ENCODE assay signal across 23 cellular contexts in genomic region chr4:25303578-25303977, GRCh38. TPM values are rescaled to one million over a fixed set of nuclear protein-coding genes. Genes with fewer than 3 reads are reported as not detected.
A peak's percentile ranks its signal among the peaks of the same experiment; 100 is the strongest.
DNase-seq lines count a peak whose midpoint lies in the region; ATAC-seq, FAIRE-seq and TF ChIP-seq lines count a peak whose summit lies in the region.
"Had no signal": no experiment of that assay in that cellular context is flagged by ENCODE, and none has a peak within 500 bp of the region (broad histone marks: within the 10 kb centered on the region; RNA-seq: fewer than 3 reads in every experiment).

No MANE protein-coding gene starts in this region.

- no peak overlapping the region for H3K27ac ChIP-seq in HepG2 (ENCODE audit: extremely low read length, insufficient read depth, low read length)
- H3K27ac ChIP-seq in right lobe of liver, result no peak overlapping the region
- no peak overlapping the region for H3K27ac ChIP-seq in K562 (ENCODE audit: extremely low read depth, low read depth, low read length)
- H3K27ac ChIP-seq in parathyroid adenoma, result peak overlapping the region; percentile 32
- peak overlapping the region in 3 of 5 donors; percentile 70 to 75 (median 71) for H3K27ac ChIP-seq in stomach
- H3K27ac ChIP-seq in caudate nucleus (ENCODE audit: low read depth, low read length), result no peak overlapping the region
- H3K27ac ChIP-seq: 22Rv1; BLaER1 treated with 17β-estradiol and CSF1 and Interleukin-3, amounts not matched to agents 10 nM and 100 nM; C4-2B had no signal

- POLR2A ChIA-PET in HepG2 (lab: Yijun Ruan, JAX) (interaction anchor here (1.4 kb wide), 1 partner anchor 9 kb away, joined by 4 read pairs; the partner anchor contains the start of gene ZCCHC4), K562 (lab: Yijun Ruan, JAX) (interaction anchor here (0.7 kb wide), 1 partner anchor 54 kb away, joined by 3 read pairs; no protein-coding TSS in a partner anchor)

- H3K36me3 ChIP-seq in HepG2 (replicated peaks in 1 of 2; ENCODE audit: control insufficient read depth in 1 of 2, insufficient read depth in 2 of 2, low read length in 2 of 2) (no peaks in the 10 kb centered on the region), right lobe of liver (no peaks in the 10 kb centered on the region), K562 (ENCODE audit: control insufficient read depth, insufficient read depth, low read length) (no peaks in the 10 kb centered on the region), parathyroid adenoma (ENCODE audit: control insufficient read depth, insufficient read depth, low read length) (no peaks in the 10 kb centered on the region), stomach (no peaks in the 10 kb centered on the region)
- H3K36me3 ChIP-seq: BLaER1 treated with 17β-estradiol and CSF1 and Interleukin-3, amounts not matched to agents 10 nM and 100 nM had no signal

- no peaks in the 10 kb centered on the region for H4K20me1 ChIP-seq in HepG2 (ENCODE audit: insufficient read depth, low read length)
- H4K20me1 ChIP-seq in K562 (replicated peaks; ENCODE audit: control insufficient read depth, insufficient read depth, low read length), result no peaks in the 10 kb centered on the region
- H4K20me1 ChIP-seq: BLaER1 treated with 17β-estradiol and CSF1 and Interleukin-3, amounts not matched to agents 10 nM and 100 nM had no signal

- TF ChIP-seq CTCF in HepG2 (CRISPR knock-in tag; IDR thresholded peaks at IDR 0.05) (no peak), right lobe of liver (IDR thresholded peaks at IDR 0.05) (no peak), K562 (IDR thresholded peaks at IDR 0.05 in 2 of 3, conservative IDR thresholded peaks at IDR 0.05 in 1 of 3; ENCODE audit: insufficient read depth in 2 of 3, low read depth in 1 of 3, low read length in 3 of 3) (no peak), parathyroid adenoma (IDR thresholded peaks at IDR 0.05) (no peak), stomach (IDR thresholded peaks at IDR 0.05) (no peak)

- TF ChIP-seq RAD21 in HepG2 (CRISPR knock-in tag; IDR thresholded peaks at IDR 0.05), result no peak
- TF ChIP-seq RAD21 in K562 (CRISPR knock-in tag; conservative IDR thresholded peaks at IDR 0.05 in 1 of 2, IDR thresholded peaks at IDR 0.05 in 1 of 2), result no peak

- ATAC-seq in HepG2 (no peak), right lobe of liver (no peak), K562 (no peak), HG03520 (IDR thresholded peaks at IDR 0.05; ENCODE audit: unreplicated experiment) (no peak)
- ATAC-seq: CD8-positive, alpha-beta T cell had no signal

- H3K9me3 ChIP-seq in HepG2 (ENCODE audit: low read length), result no peaks in the 10 kb centered on the region
- H3K9me3 ChIP-seq in right lobe of liver, result no peaks in the 10 kb centered on the region
- H3K9me3 ChIP-seq in K562 (replicated peaks; ENCODE audit: control insufficient read depth, insufficient read depth, low read depth, low read length), result no peaks in the 10 kb centered on the region
- H3K9me3 ChIP-seq in parathyroid adenoma (ENCODE audit: control insufficient read depth, low read length), result no peaks in the 10 kb centered on the region
- H3K9me3 ChIP-seq in stomach, result no peaks in the 10 kb centered on the region
- H3K9me3 ChIP-seq: BLaER1 treated with 17β-estradiol and CSF1 and Interleukin-3, amounts not matched to agents 10 nM and 100 nM had no signal

- DNase-seq in HepG2 (ENCODE audit: low spot score) (no peak), right lobe of liver (no peak), K562 (ENCODE audit: extremely low read depth in 1 of 4, low spot score in 3 of 4) (no peak), stomach (no peak), DMS53 (lab: John Stamatoyannopoulos, UW) (no peak), caudate nucleus (lab: John Stamatoyannopoulos, UW) (no peak)
- DNase-seq: ACHN; AML-193; CD4-positive, alpha-beta T cell; CD8-positive, alpha-beta T cell; COR-L47; DMS 273 treated with DMSO at 0.1 percent for 48 hours; DMS153; DMS79 treated with DMSO at 0.1 percent for 48 hours; GF-D8 had no signal

- H3K79me2 ChIP-seq in HepG2 (ENCODE audit: insufficient read depth, low read length) (no peaks in the 10 kb centered on the region), K562 (ENCODE audit: control insufficient read depth, insufficient read depth, low read length) (no peaks in the 10 kb centered on the region), parathyroid adenoma (no peaks in the 10 kb centered on the region)

- BruUV-seq in HepG2 (replicated peaks; lab: Mats Ljungman, UMichigan), result no TSS peak
- BruUV-seq in K562 (replicated peaks; lab: Mats Ljungman, UMichigan), result no TSS peak

- in situ Hi-C loops in HepG2 (cut with HindIII; ENCODE audit: extremely low pct_ligation_motif_present, low pct_unique_long_range_greater_than_20kb), result no loop called here
- in situ Hi-C loops in K562 (cut with MboI), result no loop called here

- H3K4me1 ChIP-seq in HepG2 (ENCODE audit: insufficient read depth, low read length) (peaks cover 37% of the 10 kb centered on the region), right lobe of liver (peaks cover 0 to 6% (median 0%) of the 10 kb centered on the region in 4 donors), K562 (replicated peaks in 1 of 2; ENCODE audit: control insufficient read depth in 2 of 2, insufficient read depth in 2 of 2, low read length in 2 of 2) (peaks cover 0 to 6% of the 10 kb centered on the region in 2 experiments; a peak in 2 of 5 replicates), parathyroid adenoma (peaks cover 10% of the 10 kb centered on the region), stomach (peaks cover 0 to 21% (median 13%) of the 10 kb centered on the region in 4 donors)

- 24% methylated on average over 2 of the region's 3 CpGs for WGBS in HepG2 (ENCODE audit: low lambda C conversion rate)
- WGBS in right lobe of liver (ENCODE audit: insufficient coverage, low coverage, low lambda C conversion rate, missing lambda C conversion rate), result 85% methylated on average over 2 of the region's 3 CpGs
- WGBS in K562 (ENCODE audit: insufficient coverage, low coverage, missing lambda C conversion rate), result 13% methylated on average over 3 of the region's 3 CpGs
- WGBS in stomach, 5 donors, result 79 to 92% (median 86%) methylated on average over 3 of the region's 3 CpGs

- TF ChIP-seq POLR2A in HepG2 (IDR thresholded peaks at IDR 0.05; ENCODE audit: insufficient read depth in 1 of 2, low read depth in 2 of 2, low read length in 2 of 2), result no peak
- no peak for TF ChIP-seq POLR2A in right lobe of liver (IDR thresholded peaks at IDR 0.05)
- no peak for TF ChIP-seq POLR2A in K562 (conservative IDR thresholded peaks at IDR 0.05)
- TF ChIP-seq POLR2A in stomach (IDR thresholded peaks at IDR 0.05), result no peak

- H3K27me3 ChIP-seq in HepG2 (ENCODE audit: control insufficient read depth in 1 of 2, insufficient read depth in 2 of 2, low read length in 2 of 2) (peaks cover 1 to 5% of the 10 kb centered on the region in 2 experiments; a peak in 2 of 5 replicates), right lobe of liver (no peaks in the 10 kb centered on the region), K562 (ENCODE audit: control insufficient read depth in 2 of 2, insufficient read depth in 2 of 2, low read length in 2 of 2) (peaks cover 14% of the 10 kb centered on the region in 2 experiments), parathyroid adenoma (ENCODE audit: control insufficient read depth, insufficient read depth, low read length) (no peaks in the 10 kb centered on the region), stomach (peaks cover 0 to 7% (median 0%) of the 10 kb centered on the region in 3 donors)
- H3K27me3 ChIP-seq: BLaER1 treated with 17β-estradiol and CSF1 and Interleukin-3, amounts not matched to agents 10 nM and 100 nM had no signal

- H3K9ac ChIP-seq in HepG2 (ENCODE audit: insufficient read depth, low read depth, low read length), result no peak overlapping the region
- no peak overlapping the region for H3K9ac ChIP-seq in K562 (ENCODE audit: insufficient read depth in 1 of 2, low read depth in 2 of 2, low read length in 2 of 2)
- no peak overlapping the region for H3K9ac ChIP-seq in parathyroid adenoma
- H3K9ac ChIP-seq: BLaER1 treated with 17β-estradiol and CSF1 and Interleukin-3, amounts not matched to agents 10 nM and 100 nM had no signal

- intact Hi-C loops in HepG2 (cut with micrococcal nuclease; ENCODE audit: unreplicated experiment), result no loop called here
- intact Hi-C loops in right lobe of liver (cut with DNase I), result no loop called here
- intact Hi-C loops in K562 (cut with micrococcal nuclease), result no loop called here
- intact Hi-C loops in stomach (cut with DNase I; ENCODE audit: low total_unique reads), result no loop called here

- H3K4me2 ChIP-seq in HepG2 (ENCODE audit: low read depth, low read length), result no peak overlapping the region
- no peak overlapping the region for H3K4me2 ChIP-seq in K562 (ENCODE audit: insufficient read depth, low read length)
- no peak overlapping the region for H3K4me2 ChIP-seq in parathyroid adenoma (ENCODE audit: low read length)
- H3K4me2 ChIP-seq: BLaER1 treated with 17β-estradiol and CSF1 and Interleukin-3, amounts not matched to agents 10 nM and 100 nM had no signal

- no peaks in the 10 kb centered on the region for H3K9me1 ChIP-seq in K562 (ENCODE audit: control insufficient read depth, insufficient read depth, low read length)

- CTCF ChIA-PET in HepG2 (lab: Yijun Ruan, JAX; ENCODE audit: low intra/inter-chr PET ratio, low total read pairs) (no interaction called here), K562 (lab: Yijun Ruan, JAX; ENCODE audit: low intra/inter-chr PET ratio) (no interaction called here)

- FAIRE-seq in HepG2 (lab: Jason Lieb, UNC), result no peak
- FAIRE-seq in K562 (lab: Jason Lieb, UNC), result no peak
- FAIRE-seq: G401.6, GM12891, GM19239 had no signal

- no peak for TF ChIP-seq EP300 in HepG2 (IDR thresholded peaks at IDR 0.05; ENCODE audit: low read depth in 2 of 2, low read length in 2 of 2)
- no peak for TF ChIP-seq EP300 in HepG2 (CRISPR knock-in tag; IDR thresholded peaks at IDR 0.05; ENCODE audit: borderline replicate concordance)
- no peak for TF ChIP-seq EP300 in K562 (IDR thresholded peaks at IDR 0.05; ENCODE audit: low read length)
- TF ChIP-seq EP300 in stomach (IDR thresholded peaks at IDR 0.05), result no peak

- no peak overlapping the region for H2AFZ ChIP-seq in HepG2 (ENCODE audit: low read length)
- H2AFZ ChIP-seq in K562 (ENCODE audit: low read depth, low read length), result no peak overlapping the region
- no peak overlapping the region for H2AFZ ChIP-seq in parathyroid adenoma

- H3K4me3 ChIP-seq in HepG2 (replicated peaks in 1 of 3; ENCODE audit: insufficient read depth in 1 of 3, low read depth in 2 of 3, low read length in 3 of 3) (no peak overlapping the region), right lobe of liver (no peak overlapping the region), K562 (no peak overlapping the region), parathyroid adenoma (ENCODE audit: low read depth, low read length) (no peak overlapping the region), stomach (no peak overlapping the region)
- H3K4me3 ChIP-seq: BLaER1 treated with 17β-estradiol and CSF1 and Interleukin-3, amounts not matched to agents 10 nM and 100 nM had no signal

RNA-seq across cellular contexts. Expression of gene ZCCHC4, which starts 9.0 kb away (rescaled TPM):
- total RNA-seq in HepG2 (2016; rRNA removed; fragmentation: Illumina TruSeq; extraction: Trizol) (15.0 and 16.9 TPM in 2 replicates), right lobe of liver (1 to 10 TPM; 2.9 to 6.9 (median 3.9) TPM), K562 (2014; rRNA removed) (12.9 and 14.0 TPM in 2 replicates), K562 (2014; rRNA removed; fragmentation: Illumina TruSeq; extraction: Trizol) (20.5 and 21.3 TPM in 2 replicates), K562 (2015; rRNA removed; fragmentation: Illumina TruSeq; extraction: Trizol) (18.1 and 19.0 TPM in 2 replicates), K562 (2021) (13.6 and 14.3 TPM in 2 replicates), stomach (10 to 100 TPM in 3 of 5 donors, 1 to 10 TPM in 2; 2.6 to 30.9 (median 13.9) TPM)
- 12.1 and 12.6 TPM in 2 replicates for total RNA-seq in HepG2 (2016; cell fraction: cytosol; rRNA removed; fragmentation: Illumina TruSeq; extraction: Trizol; ENCODE audit: low read depth)
- total RNA-seq in HepG2 (2016; cell fraction: insoluble cytoplasmic fraction; rRNA removed; fragmentation: Illumina TruSeq; extraction: Trizol), result 14.8 and 16.4 TPM in 2 replicates
- 6.9 and 9.6 TPM in 2 replicates for total RNA-seq in HepG2 (2016; cell fraction: membrane; rRNA removed; fragmentation: Illumina TruSeq; extraction: Trizol)
- total RNA-seq in HepG2 (2016; cell fraction: nucleus; rRNA removed; fragmentation: Illumina TruSeq; extraction: Trizol), result 17.4 and 19.8 TPM in 2 replicates
- polyA plus RNA-seq in HepG2 (2011; rRNA removed) (10.4 and 13.2 TPM in 2 replicates), K562 (2011; rRNA removed) (20.4 and 26.1 TPM in 2 replicates), K562 (2014; fragmentation: Illumina TruSeq; extraction: Trizol) (16.4 and 17.6 TPM in 2 replicates), K562 (2014; fragmentation: Nextera tagmentation; extraction: Ambion mirVana) (1 to 10 TPM; 5.3 to 7.9 TPM), K562 (2014; rRNA removed) (14.3 and 15.2 TPM in 2 replicates), stomach (1 to 10 TPM; 3.4 to 5.3 (median 3.5) TPM)
- polyA plus RNA-seq in HepG2 (2011; cell fraction: cytosol; rRNA removed), result 6.0 and 7.9 TPM in 2 replicates
- polyA plus RNA-seq in HepG2 (2011; cell fraction: nucleus; rRNA removed), result 7.9 and 11.6 TPM in 2 replicates
- polyA plus RNA-seq in HepG2 (2012), result 6.0 and 7.5 TPM in 2 replicates
- polyA plus RNA-seq in HepG2 (2016; cell fraction: cytosol; fragmentation: Illumina TruSeq; extraction: Trizol; ENCODE audit: low read depth), result 0.93 and 1.2 TPM in 2 replicates
- polyA plus RNA-seq in HepG2 (2016; cell fraction: insoluble cytoplasmic fraction; fragmentation: Illumina TruSeq; extraction: Trizol; ENCODE audit: low read depth), result 13.4 and 14.0 TPM in 2 replicates
- 2.5 and 2.6 TPM in 2 replicates for polyA plus RNA-seq in HepG2 (2016; cell fraction: membrane; fragmentation: Illumina TruSeq; extraction: Trizol; ENCODE audit: low read depth)
- 18.4 and 20.1 TPM in 2 replicates for polyA plus RNA-seq in HepG2 (2016; cell fraction: nucleus; fragmentation: Illumina TruSeq; extraction: Trizol; ENCODE audit: insufficient read depth, low read depth)
- 8.2 and 9.8 TPM in 2 replicates for polyA minus RNA-seq in HepG2 (2011; rRNA and poly(A)+ RNA removed; ENCODE audit: low replicate concordance)
- polyA minus RNA-seq in HepG2 (2011; cell fraction: cytosol; rRNA and poly(A)+ RNA removed), result 6.8 and 9.1 TPM in 2 replicates
- 54.5 and 56.7 TPM in 2 replicates for polyA minus RNA-seq in HepG2 (2011; cell fraction: nucleus; rRNA and poly(A)+ RNA removed)
- total RNA-seq in K562 (2011; cell fraction: chromatin; rRNA removed; ENCODE audit: low replicate concordance), result 29.2 and 64.5 TPM in 2 replicates
- 13.8 and 20.3 TPM in 2 replicates for total RNA-seq in K562 (2011; cell fraction: nucleolus; rRNA removed)
- total RNA-seq in K562 (2011; cell fraction: nucleoplasm; rRNA removed), result 34.8 and 59.5 TPM in 2 replicates
- polyA plus RNA-seq in K562 (2011; cell fraction: cytosol; rRNA removed), result 6.8 and 13.3 TPM in 2 replicates
- polyA plus RNA-seq in K562 (2011; cell fraction: nucleus; rRNA removed), result 16.1 and 17.8 TPM in 2 replicates
- 8.6 and 9.2 TPM in 2 replicates for polyA plus RNA-seq in K562 (2012)
- polyA minus RNA-seq in K562 (2011; rRNA and poly(A)+ RNA removed), result 29.0 and 31.1 TPM in 2 replicates
- 11.5 and 12.4 TPM in 2 replicates for polyA minus RNA-seq in K562 (2011; cell fraction: cytosol; rRNA and poly(A)+ RNA removed)
- polyA minus RNA-seq in K562 (2011; cell fraction: nucleus; rRNA and poly(A)+ RNA removed), result 25.6 and 45.3 TPM in 2 replicates

Comparison
In these comparisons a context has a peak if more than half of its experiments do, and no peak if none do; other contexts are left out.
1. H3K27ac ChIP-seq: peak in parathyroid adenoma (single experiment) and stomach (3 of 5); none in HepG2 (single experiment), right lobe of liver (0 of 3), K562 (single experiment) and caudate nucleus (single experiment).
2. Of the 241 proteins assayed by ChIP-seq in both HepG2 and K562: peak only in HepG2: MAFK; only in K562: MAFG; in both: MAFF; in neither: 238.